Comparison of ENCODE assay signal across 8 cellular contexts in the genomic region with DNA sequence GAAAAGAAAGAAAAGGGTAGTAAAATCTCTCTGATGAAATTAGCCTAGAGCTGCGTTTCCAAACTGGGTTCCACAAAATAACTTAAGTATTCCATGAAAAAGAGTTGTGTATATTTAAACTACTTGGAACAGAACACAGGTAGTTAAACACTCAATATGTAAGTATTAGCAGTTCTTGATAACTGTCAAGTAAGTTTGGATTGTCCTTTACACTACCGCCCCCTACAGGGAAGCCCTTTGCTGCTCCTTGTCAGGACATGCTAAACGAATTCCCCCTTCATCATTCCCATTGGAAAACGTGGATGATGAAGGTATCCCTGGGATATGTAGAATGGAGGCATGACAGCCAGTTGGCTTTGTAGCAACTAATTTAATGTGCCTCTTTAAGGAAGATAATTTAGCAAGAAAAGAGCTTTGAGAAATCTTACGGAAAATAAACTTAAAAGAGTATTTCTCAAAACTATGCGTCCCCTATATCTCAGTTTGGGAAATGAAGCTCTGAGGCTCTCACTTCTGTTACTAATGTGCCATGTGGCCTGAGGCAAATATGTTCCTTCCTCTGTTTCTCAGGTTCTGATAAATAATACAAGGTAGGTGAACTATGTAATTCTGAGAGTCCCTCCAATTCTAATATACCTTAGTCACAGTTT. TPM values are rescaled to one million over a fixed set of nuclear protein-coding genes. Genes with fewer than 3 reads are reported as not detected.
DNase-seq lines count a peak whose midpoint lies in the region; TF ChIP-seq lines count a peak whose summit lies in the region.

No MANE protein-coding gene starts in this region.

- DNase-seq in activated gamma-delta T cell treated with Interleukin-2 at 50 U/mL for 16 hours (peak; percentile 83), activated gamma-delta T cell (lab: John Stamatoyannopoulos, UW) (no peak), NCI-H748 (lab: John Stamatoyannopoulos, UW; ENCODE audit: unreplicated experiment) (peak; percentile 74), fibroblast of gingiva (ENCODE audit: low read depth) (peak; percentile 46), osteoblast (ENCODE audit: insufficient read length, low spot score, missing footprints) (peak; percentile 81), tibial nerve (ENCODE audit: low spot score in 2 of 2) (peak in 1 of 2 donors; percentile 68), epidermal melanocyte (ENCODE audit: insufficient read length, low spot score) (no peak)
- peak; percentile 72 for DNase-seq in activated CD8-positive, alpha-beta memory T cell treated with anti-CD3 and anti-CD28 coated beads, Interleukin-2, amount 50 U/mL, for 48 hours

- no peaks in the 10 kb centered on the region for H3K4me1 ChIP-seq in osteoblast (ENCODE audit: insufficient read depth, low read length)
- H3K4me1 ChIP-seq in tibial nerve: peaks cover 0 to 18% (median 0%) of the 10 kb centered on the region in 4 donors

- no peak overlapping the region for H3K4me2 ChIP-seq in osteoblast (ENCODE audit: insufficient read depth, low read length)

- H3K27ac ChIP-seq in osteoblast (ENCODE audit: low read depth, low read length): no peak overlapping the region
- H3K27ac ChIP-seq in tibial nerve: no peak overlapping the region

- H3K36me3 ChIP-seq in osteoblast (ENCODE audit: insufficient read depth, low read length) (peaks cover 50% of the 10 kb centered on the region), tibial nerve (peaks cover 2 to 68% (median 15%) of the 10 kb centered on the region in 3 donors)

- 60 to 65% methylated on average over 6 of the region's 6 CpGs for WGBS in tibial nerve, 2 donors

- peaks cover 6% of the 10 kb centered on the region for H3K79me2 ChIP-seq in osteoblast (ENCODE audit: insufficient read depth, low read length)

- H3K9me3 ChIP-seq in osteoblast (ENCODE audit: low read depth, low read length) (no peaks in the 10 kb centered on the region), tibial nerve (no peaks in the 10 kb centered on the region)

- TF ChIP-seq POLR2A in tibial nerve (IDR thresholded peaks at IDR 0.05): no peak

- TF ChIP-seq CTCF in osteoblast (IDR thresholded peaks at IDR 0.05; ENCODE audit: extremely low read depth, low read depth, low read length) (peak; percentile 92), tibial nerve (IDR thresholded peaks at IDR 0.05) (peak; percentile 17 to 42 (median 34))

- H3K4me3 ChIP-seq in osteoblast (ENCODE audit: insufficient read depth, low read length) (no peak overlapping the region), tibial nerve (no peak overlapping the region)

- no peaks in the 10 kb centered on the region for H4K20me1 ChIP-seq in osteoblast (ENCODE audit: insufficient read depth, low read length)

- no peaks in the 10 kb centered on the region for H3K27me3 ChIP-seq in osteoblast (ENCODE audit: insufficient read depth, low read length)
- no peaks in the 10 kb centered on the region for H3K27me3 ChIP-seq in tibial nerve

- H2AFZ ChIP-seq in osteoblast (ENCODE audit: low read length): no peak overlapping the region

- TF ChIP-seq EP300 in tibial nerve (IDR thresholded peaks at IDR 0.05): no peak

RNA-seq across cellular contexts. Expression of gene NCBP3, which starts 18.8 kb away (rescaled TPM):
- total RNA-seq in osteoblast (21.4 and 24.2 TPM in 2 replicates), tibial nerve (10 to 100 TPM; 17.3 to 31.5 (median 21.3) TPM)

RNA-seq across cellular contexts. Expression of gene ITGAE, which starts 26.3 kb away (rescaled TPM):
- total RNA-seq in osteoblast (10.5 and 12.4 TPM in 2 replicates), tibial nerve (10 to 100 TPM; 11.1 to 17.5 (median 13.4) TPM)

Comparison
In these comparisons a context has a peak if more than half of its experiments do, and no peak if none do; other contexts are left out.
1. DNase-seq: peak in activated gamma-delta T cell treated with Interleukin-2 at 50 U/mL for 16 hours (single experiment), NCI-H748 (single experiment), activated CD8-positive, alpha-beta memory T cell treated with anti-CD3 and anti-CD28 coated beads, Interleukin-2, amount 50 U/mL, for 48 hours (single experiment), fibroblast of gingiva (single experiment) and osteoblast (single experiment); none in activated gamma-delta T cell (single experiment) and epidermal melanocyte (single experiment).